ENCODE assay signal across 9 cellular contexts in genomic region chr15:69758810-69759410, GRCh38.
DNase-seq lines count a peak whose midpoint lies in the region; ATAC-seq and TF ChIP-seq lines count a peak whose summit lies in the region.
"Had no signal": no experiment of that assay in that cellular context is flagged by ENCODE, and none has a peak within 500 bp of the region (broad histone marks: within the 10 kb centered on the region; RNA-seq: fewer than 3 reads in every experiment).

No MANE protein-coding gene starts in this region.

- H3K36me3 ChIP-seq in lower lobe of right lung = no peaks in the 10 kb centered on the region

- no peak overlapping the region for H3K4me3 ChIP-seq in lower lobe of right lung
- H3K4me3 ChIP-seq: SK-N-MC had no signal

- no peaks in the 10 kb centered on the region for H3K27me3 Mint-ChIP-seq in stimulated activated naive CD8-positive, alpha-beta T cell treated with anti-CD3 and anti-CD28 coated beads, Interleukin-15, Interleukin-2, amounts not matched to agents 100 ng/mL and 50 ng/mL, for 24 hours

- peaks cover 26% of the 10 kb centered on the region for H3K36me3 Mint-ChIP-seq in stimulated activated naive CD8-positive, alpha-beta T cell treated with anti-CD3 and anti-CD28 coated beads, Interleukin-15, Interleukin-2, amounts not matched to agents 100 ng/mL and 50 ng/mL, for 24 hours (ENCODE audit: low read depth)

- intact Hi-C loops in lower lobe of right lung (cut with DNase I) = no loop called here

- H3K4me3 Mint-ChIP-seq in stimulated activated naive CD8-positive, alpha-beta T cell treated with anti-CD3 and anti-CD28 coated beads, Interleukin-15, Interleukin-2, amounts not matched to agents 100 ng/mL and 50 ng/mL, for 24 hours = peak overlapping the region; percentile 69

- H3K4me1 Mint-ChIP-seq in stimulated activated naive CD8-positive, alpha-beta T cell treated with anti-CD3 and anti-CD28 coated beads, Interleukin-15, Interleukin-2, amounts not matched to agents 100 ng/mL and 50 ng/mL, for 24 hours (ENCODE audit: low read depth) = peaks cover 94% of the 10 kb centered on the region

- H3K9me3 Mint-ChIP-seq in stimulated activated naive CD8-positive, alpha-beta T cell treated with anti-CD3 and anti-CD28 coated beads, Interleukin-15, Interleukin-2, amounts not matched to agents 100 ng/mL and 50 ng/mL, for 24 hours = peaks cover 6% of the 10 kb centered on the region

- H3K27ac Mint-ChIP-seq in stimulated activated naive CD8-positive, alpha-beta T cell treated with anti-CD3 and anti-CD28 coated beads, Interleukin-15, Interleukin-2, amounts not matched to agents 100 ng/mL and 50 ng/mL, for 24 hours = peak overlapping the region; percentile 97

- DNase-seq in SIG-M5 (lab: John Stamatoyannopoulos, UW) (peak; percentile 82), lower lobe of right lung (peak; percentile 58), NCI-H82 treated with DMSO at 0.1 percent for 48 hours (lab: John Stamatoyannopoulos, UW; ENCODE audit: unreplicated experiment) (no peak), NCI-H1694 treated with DMSO at 0.1 percent for 48 hours (lab: John Stamatoyannopoulos, UW) (no peak), NCI-H1048 (lab: John Stamatoyannopoulos, UW) (no peak)
- DNase-seq in activated T-helper 9 cell treated with anti-CD3 and anti-CD28 coated beads, Interleukin-2, amount 50 U/mL, for 16 hours (ENCODE audit: low read depth) = peak; percentile 78

- TF ChIP-seq CTCF in lower lobe of right lung (IDR thresholded peaks at IDR 0.05) = no peak

- H3K27ac ChIP-seq in lower lobe of right lung = peak overlapping the region; percentile 75
- H3K27ac ChIP-seq: SK-N-MC had no signal

- no peaks in the 10 kb centered on the region for H3K27me3 ChIP-seq in lower lobe of right lung (ENCODE audit: low read depth)

- H3K4me1 ChIP-seq in lower lobe of right lung = peaks cover 38% of the 10 kb centered on the region

- H3K9me3 ChIP-seq in lower lobe of right lung = no peaks in the 10 kb centered on the region

- peak; percentile 39 for ATAC-seq in HG02759 (IDR thresholded peaks at IDR 0.05; ENCODE audit: unreplicated experiment)
- ATAC-seq in lower lobe of right lung = peak; percentile 69 to 74

Comparison
In these comparisons a context has a peak if more than half of its experiments do, and no peak if none do; other contexts are left out.
1. DNase-seq: peak in SIG-M5 (single experiment), activated T-helper 9 cell treated with anti-CD3 and anti-CD28 coated beads, Interleukin-2, amount 50 U/mL, for 16 hours (single experiment) and lower lobe of right lung (single experiment); none in NCI-H82 treated with DMSO at 0.1 percent for 48 hours (single experiment), NCI-H1694 treated with DMSO at 0.1 percent for 48 hours (single experiment) and NCI-H1048 (single experiment).